ENCODE assay signal across 1 cellular context in genomic region chr1:96372881-96373280, GRCh38.
TF ChIP-seq lines count a peak whose summit lies in the region.

No MANE protein-coding gene starts in this region.

TF ChIP-seq in SK-N-SH treated with all-trans-retinoic acid at 6 μM for 48 hours, 23 proteins besides CTCF, POLR2A, EP300 and RAD21 (continued from another document):
- TF ChIP-seq, protein P1, sequence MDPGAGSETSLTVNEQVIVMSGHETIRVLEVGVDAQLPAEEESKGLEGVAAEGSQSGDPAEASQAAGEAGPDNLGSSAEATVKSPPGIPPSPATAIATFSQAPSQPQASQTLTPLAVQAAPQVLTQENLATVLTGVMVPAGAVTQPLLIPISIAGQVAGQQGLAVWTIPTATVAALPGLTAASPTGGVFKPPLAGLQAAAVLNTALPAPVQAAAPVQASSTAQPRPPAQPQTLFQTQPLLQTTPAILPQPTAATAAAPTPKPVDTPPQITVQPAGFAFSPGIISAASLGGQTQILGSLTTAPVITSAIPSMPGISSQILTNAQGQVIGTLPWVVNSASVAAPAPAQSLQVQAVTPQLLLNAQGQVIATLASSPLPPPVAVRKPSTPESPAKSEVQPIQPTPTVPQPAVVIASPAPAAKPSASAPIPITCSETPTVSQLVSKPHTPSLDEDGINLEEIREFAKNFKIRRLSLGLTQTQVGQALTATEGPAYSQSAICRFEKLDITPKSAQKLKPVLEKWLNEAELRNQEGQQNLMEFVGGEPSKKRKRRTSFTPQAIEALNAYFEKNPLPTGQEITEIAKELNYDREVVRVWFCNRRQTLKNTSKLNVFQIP (CRISPR knock-in tag; IDR thresholded peaks at IDR 0.05; ENCODE audit: borderline replicate concordance, low read depth): no peak
- TF ChIP-seq TOX (CRISPR knock-in tag; IDR thresholded peaks at IDR 0.05; ENCODE audit: borderline replicate concordance): no peak
- TF ChIP-seq ZNF8 (CRISPR knock-in tag; IDR thresholded peaks at IDR 0.05): no peak
